In the genomic region with DNA sequence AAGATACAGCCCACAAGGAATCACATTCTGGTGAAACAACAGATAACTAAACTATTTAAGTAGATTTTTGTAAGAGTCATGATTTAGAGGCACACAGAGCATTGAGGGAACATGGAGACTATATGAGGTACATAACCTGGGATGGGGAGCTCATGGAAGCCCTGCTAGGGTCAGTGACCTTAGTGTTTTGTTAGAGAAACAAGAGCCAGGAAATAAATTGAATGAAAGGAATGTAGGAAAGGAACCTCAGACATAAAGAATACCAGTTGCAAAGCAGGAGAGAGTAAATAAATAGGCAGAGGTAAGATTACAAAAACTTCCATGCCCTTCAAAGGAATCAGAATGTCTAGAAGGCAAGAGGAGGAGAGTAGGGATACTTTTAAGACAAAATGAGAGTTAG, we compare ENCODE assay signal across 22 cellular contexts.
"Had no signal": no experiment of that assay in that cellular context is flagged by ENCODE, and none has a peak within 500 bp of the region (broad histone marks: within the 10 kb centered on the region; RNA-seq: fewer than 3 reads in every experiment).

No MANE protein-coding gene starts in this region.

- H3K9ac ChIP-seq: KMS-11 had no signal

- H3K27me3 Mint-ChIP-seq: IgD-negative memory B cell had no signal

- H3K36me3 Mint-ChIP-seq: IgD-negative memory B cell had no signal

- H3K4me3 ChIP-seq: K562 had no signal

- DNase-seq: Kasumi-1, MM.1S, NCI-H1092 treated with DMSO at 0.1 percent for 48 hours, NCI-H1436, NCI-H187, NCI-H2029, NCI-H2081 treated with DMSO at 0.1 percent for 48 hours, NCI-H2171, NCI-H226, NCI-H446, NCI-H510A, NCI-H524 treated with DMSO at 0.1 percent for 48 hours, NCI-H69, NCI-H774, PC-3, SHP77 had no signal

- H3K27ac Mint-ChIP-seq: IgD-negative memory B cell had no signal

- H3K4me3 Mint-ChIP-seq: IgD-negative memory B cell had no signal

- H3K27ac ChIP-seq: KMS-11, RWPE1 had no signal

- FAIRE-seq: HepG2, K562 had no signal

- ATAC-seq: HepG2, K562, Panc1, PC-3 had no signal

- H3K4me2 ChIP-seq: KMS-11 had no signal

- H3K4me1 Mint-ChIP-seq: IgD-negative memory B cell had no signal
